Comparison of ENCODE assay signal across 8 cellular contexts in the genomic region with DNA sequence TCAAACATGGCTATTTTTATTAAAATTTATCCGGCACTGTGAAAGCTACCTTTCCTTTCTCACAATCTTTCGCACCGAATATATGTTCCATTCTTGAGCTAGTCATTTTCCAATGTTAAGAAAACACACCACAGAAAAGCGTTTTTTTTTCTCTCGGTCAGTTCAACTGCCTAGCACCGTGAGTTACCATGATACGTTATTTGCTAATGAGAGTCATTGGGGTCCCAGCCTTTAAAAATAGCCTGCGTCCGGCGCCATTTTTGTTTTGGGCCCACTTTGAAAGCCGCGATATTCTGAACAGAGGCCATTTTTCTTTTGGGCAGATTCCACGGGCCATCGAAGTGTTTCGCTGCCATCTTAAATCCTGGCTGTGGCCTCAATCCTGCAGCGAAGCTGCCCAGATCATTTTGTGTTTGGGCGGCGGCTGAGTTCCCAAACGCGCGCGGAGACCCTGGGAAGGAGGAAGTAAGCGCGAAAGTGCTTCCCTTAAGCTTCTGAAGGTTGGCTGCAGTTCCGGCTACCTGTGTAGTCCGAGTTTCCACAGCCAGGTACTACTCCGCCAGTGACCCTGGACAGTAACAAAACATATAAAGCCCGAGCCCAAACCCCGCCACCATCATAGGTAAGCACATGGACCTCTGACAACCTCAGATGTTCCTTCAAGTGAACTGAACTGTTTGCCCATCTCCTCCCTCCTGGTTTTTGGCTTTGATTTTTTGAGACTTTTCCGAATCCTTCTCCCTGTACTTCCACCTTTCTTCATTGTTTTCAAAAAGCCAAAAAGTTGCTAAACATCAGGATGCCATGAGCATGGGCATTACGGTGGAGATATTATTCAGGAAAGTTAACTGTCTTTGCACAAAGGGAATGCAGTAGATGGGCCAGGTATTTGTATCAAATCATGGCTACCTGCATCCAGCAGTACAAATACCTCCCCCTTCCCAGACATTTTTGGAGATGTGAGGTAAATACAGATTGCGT. TPM values are rescaled to one million over a fixed set of nuclear protein-coding genes. Genes with fewer than 3 reads are reported as not detected.
DNase-seq lines count a peak whose midpoint lies in the region; ATAC-seq and TF ChIP-seq lines count a peak whose summit lies in the region.

A gene (plus strand): TSS at position 474 of the 981 bp plus-strand sequence. CDS start 22,900 bp downstream, outside the sequence.

- 1 to 3% (median 2%) methylated on average over 31 to 32 of the region's 32 CpGs for WGBS in spleen, 5 donors

- TF ChIP-seq CTCF in AG09309 (IDR thresholded peaks at IDR 0.05; ENCODE audit: control insufficient read depth, insufficient read depth, low read depth, low read length, missing control alignments) (no peak), spleen (IDR thresholded peaks at IDR 0.05 in 8 of 11, conservative IDR thresholded peaks at IDR 0.05 in 3 of 11) (peak in 1 of 11 experiments; percentile 3)

- H3K4me1 ChIP-seq in spleen = peaks cover 11 to 56% (median 33%) of the 10 kb centered on the region in 6 donors

- ATAC-seq in GM19025 (IDR thresholded peaks at IDR 0.05; ENCODE audit: low read depth, unreplicated experiment) = peak; percentile 53
- ATAC-seq in HG03280 (IDR thresholded peaks at IDR 0.05; ENCODE audit: unreplicated experiment) = peak; percentile 56

- TF ChIP-seq POLR2A in spleen (IDR thresholded peaks at IDR 0.05) = no peak

- DNase-seq in AG09309 (ENCODE audit: low read depth) (peak; percentile 79), NCI-H345 (lab: John Stamatoyannopoulos, UW) (peak; percentile 99), inferior parietal cortex (ENCODE audit: extremely low spot score) (peak; percentile 98), spleen (peak; percentile 95)
- DNase-seq in activated CD4-positive, CD25-positive, alpha-beta regulatory T cell (lab: John Stamatoyannopoulos, UW) = peak; percentile 51 to 70 (median 62)
- peak; percentile 84 for DNase-seq in central memory CD4-positive, alpha-beta T cell

- H3K27me3 ChIP-seq in spleen (replicated peaks in 1 of 7) = no peaks in the 10 kb centered on the region

- H3K4me3 ChIP-seq in AG09309 (ENCODE audit: control insufficient read depth, low read depth, low read length) = peak within 1 kb of the TSS; percentile 98
- peak within 1 kb of the TSS; percentile 65 to 95 (median 75) for H3K4me3 ChIP-seq in spleen

- H3K9me3 ChIP-seq in spleen = no peaks in the 10 kb centered on the region

- intact Hi-C loops in spleen (cut with DNase I; ENCODE audit: low total_unique reads) = no loop called here

- H3K36me3 ChIP-seq in spleen = no peaks in the 10 kb centered on the region

- H3K27ac ChIP-seq in spleen = peak within 1 kb of the TSS; percentile 90 to 97 (median 95)

RNA-seq across cellular contexts. Expression of the gene that starts here (rescaled TPM):
- total RNA-seq in spleen = 1 to 10 TPM; 4.1 to 9.0 (median 6.2) TPM
- 1 to 10 TPM; 2.8 to 2.9 (median 2.8) TPM for polyA plus RNA-seq in spleen

Comparison
In these comparisons a context has a peak if more than half of its experiments do, and no peak if none do; other contexts are left out.
1. Peak in every context shown above with its lines: DNase-seq, ATAC-seq, H3K4me3 ChIP-seq and H3K27ac ChIP-seq.